Comparison of ENCODE assay signal across 15 cellular contexts in genomic region chr7:102614346-102614697, GRCh38. TPM values are rescaled to one million over a fixed set of nuclear protein-coding genes. Genes with fewer than 3 reads are reported as not detected.
A peak's percentile ranks its signal among the peaks of the same experiment; 100 is the strongest.
DNase-seq lines count a peak whose midpoint lies in the region; ATAC-seq and TF ChIP-seq lines count a peak whose summit lies in the region.
"Not testable (repeated sequence)": the region's sequence is repeated elsewhere in the genome, so short reads cannot be mapped to it uniquely, and the experiment has no call there.
"Had no signal": no experiment of that assay in that cellular context is flagged by ENCODE, and none has a peak within 500 bp of the region (broad histone marks: within the 10 kb centered on the region; RNA-seq: fewer than 3 reads in every experiment).

No MANE protein-coding gene starts in this region.

- not testable (repeated sequence) for H3K27me3 ChIP-seq in left lung

- not testable (repeated sequence) for DNase-seq in left lung

- not testable (repeated sequence) for H3K4me1 ChIP-seq in left lung

- not testable (repeated sequence) for H3K9me3 ChIP-seq in left lung

- H3K27ac ChIP-seq in left lung = not testable (repeated sequence)

- intact Hi-C loops in left lung (cut with DNase I) = not testable (repeated sequence)

- TF ChIP-seq POLR2A in GM18505 (IDR thresholded peaks at IDR 0.05; ENCODE audit: borderline replicate concordance, extremely low read depth, insufficient read depth, insufficient read length) = not testable (repeated sequence)

- TF ChIP-seq CTCF in left lung (IDR thresholded peaks at IDR 0.05) = not testable (repeated sequence)

- not testable (repeated sequence) for H3K36me3 ChIP-seq in left lung

- ATAC-seq in GM18505 (IDR thresholded peaks at IDR 0.05; ENCODE audit: unreplicated experiment) (peak; percentile 8), GM19025 (IDR thresholded peaks at IDR 0.05; ENCODE audit: low read depth, unreplicated experiment) (peak; percentile 18), GM21381 (IDR thresholded peaks at IDR 0.05; ENCODE audit: unreplicated experiment) (peak; percentile 17), HG02571 (IDR thresholded peaks at IDR 0.05; ENCODE audit: unreplicated experiment) (peak; percentile 14), HG02943 (IDR thresholded peaks at IDR 0.05; ENCODE audit: low read depth, unreplicated experiment) (peak; percentile 19), HG03175 (IDR thresholded peaks at IDR 0.05; ENCODE audit: unreplicated experiment) (peak; percentile 15), HG03571 (IDR thresholded peaks at IDR 0.05; ENCODE audit: unreplicated experiment) (peak; percentile 13), left lung (peak; percentile 51)

- H3K4me3 ChIP-seq in left lung = not testable (repeated sequence)

RNA-seq across cellular contexts. Expression of gene RASA4, which starts 2.2 kb away (rescaled TPM):
- 10 to 100 TPM; 22.9 to 43.2 TPM for total RNA-seq in left lung

RNA-seq across cellular contexts. Expression of gene UPK3BL1, which starts 28.3 kb away (rescaled TPM):
- 10 to 100 TPM; 15.7 to 18.2 TPM for total RNA-seq in left lung

RNA-seq across cellular contexts. Expression of gene SPDYE2B, which starts 35.8 kb away (rescaled TPM):
- total RNA-seq in left lung = not detected
- total RNA-seq: A673, body of pancreas, chondrocyte, gastroesophageal sphincter, HFFc6, lung microvascular endothelial cell, prostate gland had no signal

RNA-seq across cellular contexts. Expression of gene POLR2J3, which starts 41.9 kb away (rescaled TPM):
- total RNA-seq in left lung = 10 to 100 TPM; 21.6 to 43.4 TPM

RNA-seq across cellular contexts. Expression of gene POLR2J2, which starts 57.1 kb away (rescaled TPM):
- 10 to 100 TPM in 1 of 2 donors, 1 to 10 TPM in 1; 9.5 to 15.0 TPM for total RNA-seq in left lung
